ENCODE assay signal across 1 cellular context in the genomic region with DNA sequence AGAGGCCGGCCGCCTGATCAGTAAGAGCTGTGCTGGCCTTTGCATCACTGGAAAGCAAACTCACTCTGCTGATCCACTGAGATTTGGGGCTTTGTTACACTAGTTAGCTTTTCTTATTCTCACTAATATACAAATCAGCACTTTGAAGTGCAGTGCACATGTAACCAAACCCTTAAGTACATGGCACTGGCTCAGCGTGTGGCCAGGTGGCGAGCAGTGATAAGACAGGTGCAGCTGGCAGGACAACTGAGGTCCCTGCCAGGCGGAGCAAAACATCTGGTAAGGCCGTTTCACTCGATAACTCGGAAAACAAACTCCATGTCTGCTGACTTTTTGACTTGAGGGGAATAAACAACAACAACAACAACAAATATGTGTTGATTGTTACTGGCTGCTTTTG.
TF ChIP-seq lines count a peak whose summit lies in the region.

No MANE protein-coding gene starts in this region.

TF ChIP-seq in K562, 482 proteins besides CTCF, POLR2A, EP300 and RAD21 (continued from another document):
- TF ChIP-seq TEAD4 (IDR thresholded peaks at IDR 0.05; ENCODE audit: low read length) = peak; percentile 44; the same call in 1 of the 2 replicates
- no peak for TF ChIP-seq TEAD4 (CRISPR knock-in tag; IDR thresholded peaks at IDR 0.05; ENCODE audit: borderline replicate concordance)
- TF ChIP-seq, protein P1, sequence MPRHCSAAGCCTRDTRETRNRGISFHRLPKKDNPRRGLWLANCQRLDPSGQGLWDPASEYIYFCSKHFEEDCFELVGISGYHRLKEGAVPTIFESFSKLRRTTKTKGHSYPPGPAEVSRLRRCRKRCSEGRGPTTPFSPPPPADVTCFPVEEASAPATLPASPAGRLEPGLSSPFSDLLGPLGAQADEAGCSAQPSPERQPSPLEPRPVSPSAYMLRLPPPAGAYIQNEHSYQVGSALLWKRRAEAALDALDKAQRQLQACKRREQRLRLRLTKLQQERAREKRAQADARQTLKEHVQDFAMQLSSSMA (CRISPR knock-in tag; IDR thresholded peaks at IDR 0.05) = no peak
- TF ChIP-seq ARID2 (IDR thresholded peaks at IDR 0.05) = no peak
- no peak for TF ChIP-seq PTTG1 (tag; IDR thresholded peaks at IDR 0.05; ENCODE audit: low read depth)
- TF ChIP-seq PTRF (tag; IDR thresholded peaks at IDR 0.05) = no peak
- no peak for TF ChIP-seq ZNF436 (CRISPR knock-in tag; IDR thresholded peaks at IDR 0.05)
- no peak for TF ChIP-seq CREB1 (IDR thresholded peaks at IDR 0.05)
- 0 out of 2 replicates have a peak, but pooled peaks have one; percentile 11 for TF ChIP-seq CREB1 (CRISPR knock-in tag; IDR thresholded peaks at IDR 0.05)
- peak; percentile 66; the same call in 1 of the 2 replicates for TF ChIP-seq TAL1 (IDR thresholded peaks at IDR 0.05)
- TF ChIP-seq ARID1B (IDR thresholded peaks at IDR 0.05) = peak; percentile 31; the same call in 1 of the 2 replicates
- TF ChIP-seq NCOR1 (IDR thresholded peaks at IDR 0.05) = peak; percentile 31; the same call in 1 of the 2 replicates
- 0 out of 2 replicates have a peak, but pooled peaks have one; percentile 24 for TF ChIP-seq DPF2 (IDR thresholded peaks at IDR 0.05)
- peak; percentile 71 for TF ChIP-seq TCF3 (CRISPR knock-in tag; IDR thresholded peaks at IDR 0.05)
- 0 out of 2 replicates have a peak, but pooled peaks have one; percentile 9 for TF ChIP-seq MYC (IDR thresholded peaks at IDR 0.05; ENCODE audit: low read depth, low read length)
- TF ChIP-seq MYC (CRISPR knock-in tag; IDR thresholded peaks at IDR 0.05; ENCODE audit: borderline replicate concordance, low read depth) = no peak
- peak; percentile 82 for TF ChIP-seq CBFA2T3 (IDR thresholded peaks at IDR 0.05)
- TF ChIP-seq HNRNPH1 (optimal IDR thresholded peaks at IDR 0.05; ENCODE audit: low read depth, low read length) = no peak
- TF ChIP-seq KLF10 (CRISPR knock-in tag; IDR thresholded peaks at IDR 0.05) = no peak
- TF ChIP-seq MECOM (CRISPR knock-in tag; IDR thresholded peaks at IDR 0.05) = no peak
- TF ChIP-seq, protein P2, sequence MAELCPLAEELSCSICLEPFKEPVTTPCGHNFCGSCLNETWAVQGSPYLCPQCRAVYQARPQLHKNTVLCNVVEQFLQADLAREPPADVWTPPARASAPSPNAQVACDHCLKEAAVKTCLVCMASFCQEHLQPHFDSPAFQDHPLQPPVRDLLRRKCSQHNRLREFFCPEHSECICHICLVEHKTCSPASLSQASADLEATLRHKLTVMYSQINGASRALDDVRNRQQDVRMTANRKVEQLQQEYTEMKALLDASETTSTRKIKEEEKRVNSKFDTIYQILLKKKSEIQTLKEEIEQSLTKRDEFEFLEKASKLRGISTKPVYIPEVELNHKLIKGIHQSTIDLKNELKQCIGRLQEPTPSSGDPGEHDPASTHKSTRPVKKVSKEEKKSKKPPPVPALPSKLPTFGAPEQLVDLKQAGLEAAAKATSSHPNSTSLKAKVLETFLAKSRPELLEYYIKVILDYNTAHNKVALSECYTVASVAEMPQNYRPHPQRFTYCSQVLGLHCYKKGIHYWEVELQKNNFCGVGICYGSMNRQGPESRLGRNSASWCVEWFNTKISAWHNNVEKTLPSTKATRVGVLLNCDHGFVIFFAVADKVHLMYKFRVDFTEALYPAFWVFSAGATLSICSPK (IDR thresholded peaks at IDR 0.05; ENCODE audit: borderline replicate concordance) = no peak
- TF ChIP-seq NCOA1 (IDR thresholded peaks at IDR 0.05; ENCODE audit: low read depth) = no peak
- TF ChIP-seq, protein P3, sequence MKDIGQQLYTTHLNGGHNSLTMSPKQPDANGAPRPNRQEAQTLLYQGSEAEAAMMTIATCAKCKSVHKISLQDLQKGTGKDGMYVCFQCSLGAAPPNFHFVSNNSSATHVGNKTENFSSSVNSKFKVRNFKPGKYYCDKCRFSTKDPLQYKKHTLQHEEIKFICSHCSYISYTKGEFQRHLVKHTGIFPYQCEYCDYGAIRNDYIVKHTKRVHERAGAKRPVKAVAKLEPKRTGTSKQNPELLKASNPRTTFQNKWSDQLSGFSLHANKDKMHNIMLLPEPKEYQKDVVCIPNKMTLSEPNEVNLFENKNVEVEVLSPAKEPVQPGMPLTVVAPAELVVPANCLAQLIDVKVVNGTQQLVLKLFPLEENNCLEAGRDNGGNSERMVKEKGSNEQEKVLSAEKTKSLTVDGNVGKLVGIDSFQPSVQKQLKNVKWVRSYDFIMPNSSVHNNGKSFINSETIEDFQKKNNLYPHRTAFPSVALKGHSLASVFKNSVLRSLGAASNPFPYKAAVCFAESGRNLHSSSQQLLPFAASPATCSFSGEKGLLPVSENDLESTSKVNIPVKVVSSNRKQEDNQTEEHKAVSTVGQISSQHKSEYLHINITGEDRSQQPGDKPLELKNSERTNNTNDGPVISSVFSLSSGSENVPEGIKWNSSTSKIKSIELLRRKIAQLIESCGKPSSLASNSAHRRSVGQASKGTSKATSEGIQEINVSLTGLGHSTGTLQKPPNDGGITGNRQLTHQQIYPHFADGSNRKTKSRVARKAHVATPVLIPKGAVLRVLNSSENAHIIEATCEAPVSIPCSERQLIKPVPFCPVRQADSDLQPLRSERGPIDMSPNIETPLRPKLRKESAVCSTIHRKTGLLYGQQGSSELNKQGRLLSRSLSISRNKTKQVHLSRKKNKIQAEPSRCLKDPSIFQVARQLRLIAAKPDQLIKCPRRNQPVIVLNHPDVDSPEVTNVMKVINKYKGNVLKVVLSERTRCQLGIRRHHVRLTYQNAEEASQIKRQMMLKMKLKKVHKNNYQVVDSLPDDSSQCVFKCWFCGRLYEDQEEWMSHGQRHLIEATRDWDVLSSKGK (CRISPR knock-in tag; IDR thresholded peaks at IDR 0.05) = no peak
- no peak for TF ChIP-seq ZSCAN29 (IDR thresholded peaks at IDR 0.05)
- TF ChIP-seq POLR2AphosphoS5 (IDR thresholded peaks at IDR 0.05; ENCODE audit: control insufficient read depth, insufficient read depth, low read depth, low read length) = peak; percentile 29; the same call in 1 of the 2 replicates
- TF ChIP-seq BRD9 (IDR thresholded peaks at IDR 0.05; ENCODE audit: low read depth, partially characterized antibody) = no peak
- no peak for TF ChIP-seq PURB (CRISPR knock-in tag; IDR thresholded peaks at IDR 0.05; ENCODE audit: low read depth)
- TF ChIP-seq CBX8 (IDR thresholded peaks at IDR 0.05; ENCODE audit: borderline replicate concordance, extremely low read depth, low read depth, low read length, poor library complexity, severe bottlenecking) = no peak
- TF ChIP-seq, protein P4, sequence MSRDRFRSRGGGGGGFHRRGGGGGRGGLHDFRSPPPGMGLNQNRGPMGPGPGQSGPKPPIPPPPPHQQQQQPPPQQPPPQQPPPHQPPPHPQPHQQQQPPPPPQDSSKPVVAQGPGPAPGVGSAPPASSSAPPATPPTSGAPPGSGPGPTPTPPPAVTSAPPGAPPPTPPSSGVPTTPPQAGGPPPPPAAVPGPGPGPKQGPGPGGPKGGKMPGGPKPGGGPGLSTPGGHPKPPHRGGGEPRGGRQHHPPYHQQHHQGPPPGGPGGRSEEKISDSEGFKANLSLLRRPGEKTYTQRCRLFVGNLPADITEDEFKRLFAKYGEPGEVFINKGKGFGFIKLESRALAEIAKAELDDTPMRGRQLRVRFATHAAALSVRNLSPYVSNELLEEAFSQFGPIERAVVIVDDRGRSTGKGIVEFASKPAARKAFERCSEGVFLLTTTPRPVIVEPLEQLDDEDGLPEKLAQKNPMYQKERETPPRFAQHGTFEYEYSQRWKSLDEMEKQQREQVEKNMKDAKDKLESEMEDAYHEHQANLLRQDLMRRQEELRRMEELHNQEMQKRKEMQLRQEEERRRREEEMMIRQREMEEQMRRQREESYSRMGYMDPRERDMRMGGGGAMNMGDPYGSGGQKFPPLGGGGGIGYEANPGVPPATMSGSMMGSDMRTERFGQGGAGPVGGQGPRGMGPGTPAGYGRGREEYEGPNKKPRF (IDR thresholded peaks at IDR 0.05; ENCODE audit: low read depth, low read length) = no peak
- peak; percentile 79 for TF ChIP-seq CBFA2T2 (conservative IDR thresholded peaks at IDR 0.05)
- no peak for TF ChIP-seq ELF4 (CRISPR knock-in tag; IDR thresholded peaks at IDR 0.05)
- TF ChIP-seq ZNF165 (CRISPR knock-in tag; IDR thresholded peaks at IDR 0.05; ENCODE audit: borderline replicate concordance) = no peak
- TF ChIP-seq MTA1 (IDR thresholded peaks at IDR 0.05; ENCODE audit: borderline replicate concordance) = no peak
- TF ChIP-seq, protein P5, sequence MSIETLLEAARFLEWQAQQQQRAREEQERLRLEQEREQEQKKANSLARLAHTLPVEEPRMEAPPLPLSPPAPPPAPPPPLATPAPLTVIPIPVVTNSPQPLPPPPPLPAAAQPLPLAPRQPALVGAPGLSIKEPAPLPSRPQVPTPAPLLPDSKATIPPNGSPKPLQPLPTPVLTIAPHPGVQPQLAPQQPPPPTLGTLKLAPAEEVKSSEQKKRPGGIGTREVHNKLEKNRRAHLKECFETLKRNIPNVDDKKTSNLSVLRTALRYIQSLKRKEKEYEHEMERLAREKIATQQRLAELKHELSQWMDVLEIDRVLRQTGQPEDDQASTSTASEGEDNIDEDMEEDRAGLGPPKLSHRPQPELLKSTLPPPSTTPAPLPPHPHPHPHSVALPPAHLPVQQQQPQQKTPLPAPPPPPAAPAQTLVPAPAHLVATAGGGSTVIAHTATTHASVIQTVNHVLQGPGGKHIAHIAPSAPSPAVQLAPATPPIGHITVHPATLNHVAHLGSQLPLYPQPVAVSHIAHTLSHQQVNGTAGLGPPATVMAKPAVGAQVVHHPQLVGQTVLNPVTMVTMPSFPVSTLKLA (conservative IDR thresholded peaks at IDR 0.05) = no peak
- TF ChIP-seq GATAD2B (IDR thresholded peaks at IDR 0.05; ENCODE audit: borderline replicate concordance) = no peak
- 0 out of 4 replicates have a peak, but pooled peaks of 1 of the 2 experiments have one; percentile 6 for TF ChIP-seq RCOR1 (IDR thresholded peaks at IDR 0.05; ENCODE audit: borderline replicate concordance in 1 of 2, low read depth in 2 of 2, low read length in 2 of 2)
- no peak for TF ChIP-seq RHOXF2B (CRISPR knock-in tag; conservative IDR thresholded peaks at IDR 0.05)
- TF ChIP-seq SMAD1 (IDR thresholded peaks at IDR 0.05; ENCODE audit: low read depth, low read length, partially characterized antibody) = no peak
- no peak for TF ChIP-seq TBL1XR1 (IDR thresholded peaks at IDR 0.05; ENCODE audit: low read length in 2 of 2)
- no peak for TF ChIP-seq KLF6 (CRISPR knock-in tag; IDR thresholded peaks at IDR 0.05; ENCODE audit: borderline replicate concordance)
- TF ChIP-seq CSDE1 (IDR thresholded peaks at IDR 0.05) = no peak
- no peak for TF ChIP-seq CCAR2 (IDR thresholded peaks at IDR 0.05; ENCODE audit: low read depth, low read length)
- TF ChIP-seq, protein P6, sequence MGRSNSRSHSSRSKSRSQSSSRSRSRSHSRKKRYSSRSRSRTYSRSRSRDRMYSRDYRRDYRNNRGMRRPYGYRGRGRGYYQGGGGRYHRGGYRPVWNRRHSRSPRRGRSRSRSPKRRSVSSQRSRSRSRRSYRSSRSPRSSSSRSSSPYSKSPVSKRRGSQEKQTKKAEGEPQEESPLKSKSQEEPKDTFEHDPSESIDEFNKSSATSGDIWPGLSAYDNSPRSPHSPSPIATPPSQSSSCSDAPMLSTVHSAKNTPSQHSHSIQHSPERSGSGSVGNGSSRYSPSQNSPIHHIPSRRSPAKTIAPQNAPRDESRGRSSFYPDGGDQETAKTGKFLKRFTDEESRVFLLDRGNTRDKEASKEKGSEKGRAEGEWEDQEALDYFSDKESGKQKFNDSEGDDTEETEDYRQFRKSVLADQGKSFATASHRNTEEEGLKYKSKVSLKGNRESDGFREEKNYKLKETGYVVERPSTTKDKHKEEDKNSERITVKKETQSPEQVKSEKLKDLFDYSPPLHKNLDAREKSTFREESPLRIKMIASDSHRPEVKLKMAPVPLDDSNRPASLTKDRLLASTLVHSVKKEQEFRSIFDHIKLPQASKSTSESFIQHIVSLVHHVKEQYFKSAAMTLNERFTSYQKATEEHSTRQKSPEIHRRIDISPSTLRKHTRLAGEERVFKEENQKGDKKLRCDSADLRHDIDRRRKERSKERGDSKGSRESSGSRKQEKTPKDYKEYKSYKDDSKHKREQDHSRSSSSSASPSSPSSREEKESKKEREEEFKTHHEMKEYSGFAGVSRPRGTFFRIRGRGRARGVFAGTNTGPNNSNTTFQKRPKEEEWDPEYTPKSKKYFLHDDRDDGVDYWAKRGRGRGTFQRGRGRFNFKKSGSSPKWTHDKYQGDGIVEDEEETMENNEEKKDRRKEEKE (IDR thresholded peaks at IDR 0.05; ENCODE audit: borderline replicate concordance in 1 of 2, control insufficient read depth in 1 of 2, low read depth in 2 of 2, low read length in 1 of 2) = no peak
- TF ChIP-seq, protein P7, sequence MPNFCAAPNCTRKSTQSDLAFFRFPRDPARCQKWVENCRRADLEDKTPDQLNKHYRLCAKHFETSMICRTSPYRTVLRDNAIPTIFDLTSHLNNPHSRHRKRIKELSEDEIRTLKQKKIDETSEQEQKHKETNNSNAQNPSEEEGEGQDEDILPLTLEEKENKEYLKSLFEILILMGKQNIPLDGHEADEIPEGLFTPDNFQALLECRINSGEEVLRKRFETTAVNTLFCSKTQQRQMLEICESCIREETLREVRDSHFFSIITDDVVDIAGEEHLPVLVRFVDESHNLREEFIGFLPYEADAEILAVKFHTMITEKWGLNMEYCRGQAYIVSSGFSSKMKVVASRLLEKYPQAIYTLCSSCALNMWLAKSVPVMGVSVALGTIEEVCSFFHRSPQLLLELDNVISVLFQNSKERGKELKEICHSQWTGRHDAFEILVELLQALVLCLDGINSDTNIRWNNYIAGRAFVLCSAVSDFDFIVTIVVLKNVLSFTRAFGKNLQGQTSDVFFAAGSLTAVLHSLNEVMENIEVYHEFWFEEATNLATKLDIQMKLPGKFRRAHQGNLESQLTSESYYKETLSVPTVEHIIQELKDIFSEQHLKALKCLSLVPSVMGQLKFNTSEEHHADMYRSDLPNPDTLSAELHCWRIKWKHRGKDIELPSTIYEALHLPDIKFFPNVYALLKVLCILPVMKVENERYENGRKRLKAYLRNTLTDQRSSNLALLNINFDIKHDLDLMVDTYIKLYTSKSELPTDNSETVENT (CRISPR knock-in tag; IDR thresholded peaks at IDR 0.05) = no peak
- TF ChIP-seq ZC3H4 (CRISPR knock-in tag; IDR thresholded peaks at IDR 0.05; ENCODE audit: borderline replicate concordance) = no peak
- no peak for TF ChIP-seq TAF1 (IDR thresholded peaks at IDR 0.05; ENCODE audit: control insufficient read depth, extremely low read depth, insufficient read depth, low read length, severe bottlenecking)
